In genomic region chr2:199019898-199020507, GRCh38 we compare ENCODE assay signal across 9 cellular contexts.
DNase-seq lines count a peak whose midpoint lies in the region; ATAC-seq and TF ChIP-seq lines count a peak whose summit lies in the region.
"Had no signal": no experiment of that assay in that cellular context is flagged by ENCODE, and none has a peak within 500 bp of the region (broad histone marks: within the 10 kb centered on the region; RNA-seq: fewer than 3 reads in every experiment).

No MANE protein-coding gene starts in this region.

- peak; percentile 54 for TF ChIP-seq CTCF in HL-60 (IDR thresholded peaks at IDR 0.05; ENCODE audit: insufficient read depth, low read length)

- no peaks in the 10 kb centered on the region for H3K9me3 Mint-ChIP-seq in activated naive CD8-positive, alpha-beta T cell treated with anti-CD3 and anti-CD28 coated beads for 36 hours

- peaks cover 5% of the 10 kb centered on the region; the same call in 1 of the 2 replicates for H3K4me1 ChIP-seq in iPS DF 6.9 (ENCODE audit: control insufficient read depth, insufficient read depth, low read length)

- H3K4me3 ChIP-seq in HL-60 (replicated peaks; ENCODE audit: insufficient read depth, low read length): no peak overlapping the region
- no peak overlapping the region for H3K4me3 ChIP-seq in iPS DF 6.9 (ENCODE audit: low read length)

- no peak overlapping the region for H3K4me3 Mint-ChIP-seq in activated naive CD8-positive, alpha-beta T cell treated with anti-CD3 and anti-CD28 coated beads for 36 hours
- H3K4me3 Mint-ChIP-seq: IgD-negative memory B cell had no signal

- H3K27ac Mint-ChIP-seq in activated naive CD8-positive, alpha-beta T cell treated with anti-CD3 and anti-CD28 coated beads for 36 hours: no peak overlapping the region
- H3K27ac Mint-ChIP-seq: IgD-negative memory B cell had no signal

- no peaks in the 10 kb centered on the region for H3K4me1 Mint-ChIP-seq in activated naive CD8-positive, alpha-beta T cell treated with anti-CD3 and anti-CD28 coated beads for 36 hours
- H3K4me1 Mint-ChIP-seq: IgD-negative memory B cell had no signal

- H3K9me3 ChIP-seq in iPS DF 6.9 (ENCODE audit: control insufficient read depth, insufficient read depth, low read length): no peaks in the 10 kb centered on the region

- H3K36me3 ChIP-seq in iPS DF 6.9 (ENCODE audit: control insufficient read depth, insufficient read depth, low read length): no peaks in the 10 kb centered on the region

- no CpG with 5 or more reads among the region's 4 CpGs for WGBS in iPS DF 6.9 (ENCODE audit: insufficient coverage, insufficient read length)

- no peaks in the 10 kb centered on the region for H3K27me3 Mint-ChIP-seq in activated naive CD8-positive, alpha-beta T cell treated with anti-CD3 and anti-CD28 coated beads for 36 hours
- H3K27me3 Mint-ChIP-seq: IgD-negative memory B cell had no signal

- DNase-seq in ELR (ENCODE audit: low read depth) (peak; percentile 72), HL-60 (ENCODE audit: low read depth in 1 of 2, low spot score in 1 of 2) (peak in 1 of 2 experiments; percentile 5), SHP77 treated with DMSO at 0.1 percent for 48 hours (lab: John Stamatoyannopoulos, UW) (peak; percentile 27), iPS DF 6.9 (ENCODE audit: low read depth, low spot score) (peak; percentile 11), KG1 (lab: John Stamatoyannopoulos, UW) (no peak)
- no peak for DNase-seq in activated naive CD8-positive, alpha-beta T cell treated with anti-CD3 and anti-CD28 coated beads for 36 hours

- no peak overlapping the region for H3K27ac ChIP-seq in HL-60 (replicated peaks)
- no peak overlapping the region for H3K27ac ChIP-seq in iPS DF 6.9 (ENCODE audit: low read length)

- no peaks in the 10 kb centered on the region for H3K27me3 ChIP-seq in HL-60 (ENCODE audit: insufficient read depth, poor library complexity, severe bottlenecking)
- H3K27me3 ChIP-seq in iPS DF 6.9 (ENCODE audit: control insufficient read depth, insufficient read depth, low read length): no peaks in the 10 kb centered on the region

- H3K36me3 Mint-ChIP-seq in activated naive CD8-positive, alpha-beta T cell treated with anti-CD3 and anti-CD28 coated beads for 36 hours: no peaks in the 10 kb centered on the region
- H3K36me3 Mint-ChIP-seq: IgD-negative memory B cell had no signal

- ATAC-seq in esophagus mucosa (no peak), GM21360 (IDR thresholded peaks at IDR 0.05; ENCODE audit: unreplicated experiment) (no peak)

Comparison
In these comparisons a context has a peak if more than half of its experiments do, and no peak if none do; other contexts are left out.
1. DNase-seq: peak in ELR (single experiment), SHP77 treated with DMSO at 0.1 percent for 48 hours (single experiment) and iPS DF 6.9 (single experiment); none in activated naive CD8-positive, alpha-beta T cell treated with anti-CD3 and anti-CD28 coated beads for 36 hours (single experiment) and KG1 (single experiment).